In the genomic region with DNA sequence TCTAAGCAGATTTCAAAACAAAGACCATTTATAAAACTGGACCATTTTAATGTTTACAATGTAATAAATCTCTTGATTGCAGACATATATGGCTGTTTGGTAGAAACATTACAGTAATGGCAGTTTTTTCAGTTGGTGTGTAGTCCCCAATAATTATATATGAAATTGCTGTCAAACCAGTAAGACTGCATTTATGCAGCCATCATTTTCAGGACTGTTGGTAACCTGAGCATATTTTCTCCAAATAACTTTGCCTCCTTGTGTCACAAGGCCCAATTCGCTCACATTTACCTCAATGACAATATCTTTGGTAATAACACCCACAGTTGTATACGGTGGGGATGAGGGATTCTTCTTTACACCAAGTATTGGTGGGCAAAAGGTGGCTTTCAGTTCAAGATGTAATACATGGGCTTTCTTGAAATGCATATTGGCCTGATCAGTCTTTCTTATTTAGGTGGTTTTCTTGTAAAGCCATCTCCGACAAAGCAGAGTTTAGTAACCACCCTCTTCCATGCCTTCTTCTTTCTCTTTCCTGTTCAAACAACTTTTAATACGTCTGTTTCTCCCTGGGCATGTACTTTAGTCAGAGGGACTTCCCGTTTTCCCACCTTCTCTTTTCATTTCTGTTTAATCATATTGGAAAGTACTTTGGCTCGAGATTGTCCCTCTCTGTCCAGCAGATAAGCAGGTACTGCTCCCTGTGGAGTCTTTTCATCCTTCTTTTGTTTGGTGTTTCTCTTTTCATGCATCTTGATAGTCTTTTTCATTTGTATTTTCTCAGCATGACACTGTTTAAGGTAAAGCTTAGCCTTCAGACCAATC, we compare ENCODE assay signal across 20 cellular contexts. TPM values are rescaled to one million over a fixed set of nuclear protein-coding genes. Genes with fewer than 3 reads are reported as not detected.
A peak's percentile ranks its signal among the peaks of the same experiment; 100 is the strongest.
DNase-seq lines count a peak whose midpoint lies in the region; FAIRE-seq and TF ChIP-seq lines count a peak whose summit lies in the region.
"Had no signal": no experiment of that assay in that cellular context is flagged by ENCODE, and none has a peak within 500 bp of the region (broad histone marks: within the 10 kb centered on the region; RNA-seq: fewer than 3 reads in every experiment).

No MANE protein-coding gene starts in this region.

- H3K9me2 ChIP-seq in PC-9 (ENCODE audit: insufficient read depth) = no peaks in the 10 kb centered on the region

- H3K4me1 Mint-ChIP-seq in MCF 10A (ENCODE audit: insufficient read depth, unreplicated experiment) = peaks cover 10% of the 10 kb centered on the region

- H3K36me3 ChIP-seq in mammary epithelial cell (ENCODE audit: insufficient read depth, low read length) (no peaks in the 10 kb centered on the region), PC-9 (ENCODE audit: low read depth) (no peaks in the 10 kb centered on the region), keratinocyte (ENCODE audit: control insufficient read depth in 2 of 2, extremely low read depth in 1 of 2, insufficient read depth in 2 of 2, low read length in 2 of 2) (peaks cover 2 to 3% of the 10 kb centered on the region in 2 experiments), testis (ENCODE audit: low read depth, missing control alignments) (no peaks in the 10 kb centered on the region)
- H3K36me3 ChIP-seq: HAP-1, lower lobe of right lung had no signal

- dilution Hi-C loops in mammary epithelial cell (cut with HindIII; ENCODE audit: low sequenced_read_pairs) = no loop called here
- dilution Hi-C loops in keratinocyte (cut with MboI; ENCODE audit: extremely low pct_ligation_motif_present, low sequenced_read_pairs) = no loop called here

- peak; percentile 42 for DNase-seq in mammary epithelial cell
- no peak for DNase-seq in MCF 10A (ENCODE audit: unreplicated experiment)
- peak in 1 of 2 experiments; percentile 68 for DNase-seq in PC-9
- no peak for DNase-seq in keratinocyte (ENCODE audit: low read depth, low spot score)
- no peak for DNase-seq in DMS53 (lab: John Stamatoyannopoulos, UW)
- no peak for DNase-seq in testis
- DNase-seq in stimulated activated CD4-positive, alpha-beta T cell treated with anti-CD3 and anti-CD28 coated beads, Interleukin-4, amount 100 ng/mL, for 4 hours = no peak
- DNase-seq in NCI-H2029 (lab: John Stamatoyannopoulos, UW) = no peak
- DNase-seq: activated CD4-positive, alpha-beta T cell treated with anti-CD3 and anti-CD28 coated beads, Interleukin-2, amount 10 ng/mL, durations not matched to agents 7 days and 5 days; cerebellar nuclear complex; EL; erythroblast; hypothalamus; lower lobe of right lung; NCI-H187 treated with DMSO at 0.1 percent for 48 hours had no signal

- intact Hi-C loops in mammary epithelial cell (cut with micrococcal nuclease) = no loop called here
- intact Hi-C loops in MCF 10A (cut with micrococcal nuclease) = no loop called here
- intact Hi-C loops in PC-9 (cut with micrococcal nuclease; ENCODE audit: unreplicated experiment) = loop anchor here (2.0 kb wide), 1 partner anchor 18 kb away; no protein-coding TSS in a partner anchor
- intact Hi-C loops in testis (cut with DNase I; ENCODE audit: low total_unique reads) = no loop called here

- BruUV-seq in mammary epithelial cell (replicated peaks; lab: Mats Ljungman, UMichigan) (no TSS peak), MCF 10A (replicated peaks; lab: Mats Ljungman, UMichigan) (no TSS peak), PC-9 (replicated peaks; lab: Mats Ljungman, UMichigan) (no TSS peak)

- no peak overlapping the region for H3K27ac ChIP-seq in mammary epithelial cell (ENCODE audit: insufficient read depth, low read depth, low read length)
- no peak overlapping the region for H3K27ac ChIP-seq in PC-9
- H3K27ac ChIP-seq in keratinocyte (ENCODE audit: control insufficient read depth, insufficient read depth, low read length) = peak overlapping the region; percentile 74
- H3K27ac ChIP-seq in testis = no peak overlapping the region
- H3K27ac ChIP-seq: lower lobe of right lung, SK-N-MC had no signal

- CTCF ChIA-PET in mammary epithelial cell (lab: Charles Lee; ENCODE audit: low non-redundant PET) = no interaction called here
- CTCF ChIA-PET in MCF 10A (lab: Yijun Ruan, JAX) = interaction anchor here (0.5 kb wide), 1 partner anchor 230 kb away, joined by 3 read pairs; no protein-coding TSS in a partner anchor
- CTCF ChIA-PET in PC-9 (lab: Charles Lee) = no interaction called here

- H3K9me3 Mint-ChIP-seq in MCF 10A (ENCODE audit: unreplicated experiment) = no peaks in the 10 kb centered on the region
- H3K9me3 Mint-ChIP-seq: activated CD4-positive, alpha-beta T cell treated with anti-CD3 and anti-CD28 coated beads, Interleukin-2, amount 10 ng/mL, durations not matched to agents 7 days and 5 days; activated naive CD4-positive, alpha-beta T cell treated with anti-CD3 and anti-CD28 coated beads, Interleukin-2, amount 50 U/mL, for 72 hours had no signal

- H3K27me3 Mint-ChIP-seq in MCF 10A (ENCODE audit: insufficient read depth, unreplicated experiment) = no peaks in the 10 kb centered on the region
- H3K27me3 Mint-ChIP-seq: activated CD4-positive, alpha-beta T cell treated with anti-CD3 and anti-CD28 coated beads, Interleukin-2, amount 10 ng/mL, durations not matched to agents 7 days and 5 days; B cell had no signal

- no peak for TF ChIP-seq POLR2A in testis (IDR thresholded peaks at IDR 0.05)

- no peak overlapping the region for H3K27ac Mint-ChIP-seq in MCF 10A (ENCODE audit: low read depth, unreplicated experiment)
- H3K27ac Mint-ChIP-seq: activated naive CD4-positive, alpha-beta T cell treated with anti-CD3 and anti-CD28 coated beads, Interleukin-2, amount 50 U/mL, for 72 hours; B cell had no signal

- no peak overlapping the region for H3K4me3 Mint-ChIP-seq in MCF 10A (ENCODE audit: unreplicated experiment)
- H3K4me3 Mint-ChIP-seq: activated CD4-positive, alpha-beta T cell treated with anti-CD3 and anti-CD28 coated beads, Interleukin-2, amount 10 ng/mL, durations not matched to agents 7 days and 5 days; B cell had no signal

- in situ Hi-C loops in mammary epithelial cell (cut with MboI; ENCODE audit: low sequenced_read_pairs in 2 of 2) = no loop called here

- H3K36me3 Mint-ChIP-seq in MCF 10A (ENCODE audit: insufficient read depth, unreplicated experiment) = no peaks in the 10 kb centered on the region

- H3K9ac ChIP-seq in mammary epithelial cell (ENCODE audit: insufficient read depth, low read length) (no peak overlapping the region), keratinocyte (ENCODE audit: control insufficient read depth, extremely low read depth, insufficient read depth, low read length) (peak overlapping the region; percentile 62)

- H3K79me2 ChIP-seq in mammary epithelial cell (ENCODE audit: insufficient read depth, low read length) = peaks cover 63% of the 10 kb centered on the region
- H3K79me2 ChIP-seq in PC-9 (ENCODE audit: low read depth) = peaks cover 28% of the 10 kb centered on the region
- H3K79me2 ChIP-seq in keratinocyte (ENCODE audit: control insufficient read depth, insufficient read depth, low read length) = peaks cover 65% of the 10 kb centered on the region

- 60% methylated on average over 6 of the region's 6 CpGs for whole genome bisulfite sequencing in mammary epithelial cell (ENCODE audit: low coverage, missing lambda C conversion rate)
- WGBS in testis, 2 donors = 45 to 61% methylated on average over 6 of the region's 6 CpGs

- H2AFZ ChIP-seq in mammary epithelial cell (ENCODE audit: low read depth, low read length) (no peak overlapping the region), PC-9 (no peak overlapping the region), keratinocyte (ENCODE audit: control insufficient read depth, low read length) (peak overlapping the region; percentile 49)

- H4K20me1 ChIP-seq in mammary epithelial cell (ENCODE audit: insufficient read depth, low read length) (no peaks in the 10 kb centered on the region), PC-9 (ENCODE audit: insufficient read depth) (no peaks in the 10 kb centered on the region; the same call in 1 of the 2 replicates), keratinocyte (ENCODE audit: control insufficient read depth, extremely low read depth, insufficient read depth, low read length) (no peaks in the 10 kb centered on the region)

- H3K27me3 ChIP-seq in mammary epithelial cell (ENCODE audit: insufficient read depth, low read length) (no peaks in the 10 kb centered on the region), PC-9 (ENCODE audit: insufficient read depth, low read depth) (no peaks in the 10 kb centered on the region), keratinocyte (ENCODE audit: control insufficient read depth, extremely low read depth, insufficient read depth, low read length) (no peaks in the 10 kb centered on the region), testis (no peaks in the 10 kb centered on the region)

- peak overlapping the region; percentile 13 for H3K4me2 ChIP-seq in mammary epithelial cell (ENCODE audit: insufficient read depth, low read depth, low read length)
- H3K4me2 ChIP-seq in PC-9 = peak overlapping the region; percentile 34
- peak overlapping the region; percentile 86 for H3K4me2 ChIP-seq in keratinocyte (ENCODE audit: control insufficient read depth, extremely low read depth, insufficient read depth, low read depth, low read length)

- H3F3A ChIP-seq in PC-9 (ENCODE audit: insufficient read depth, low read depth) = peaks cover 22% of the 10 kb centered on the region

- no peak for TF ChIP-seq CTCF in mammary epithelial cell (conservative IDR thresholded peaks at IDR 0.05 in 1 of 2, IDR thresholded peaks at IDR 0.05 in 1 of 2; ENCODE audit: extremely low read depth in 1 of 2, insufficient read depth in 1 of 2, low read depth in 1 of 2, low read length in 2 of 2)
- TF ChIP-seq CTCF in MCF 10A (IDR thresholded peaks at IDR 0.05; ENCODE audit: unreplicated experiment) = no peak
- no peak for TF ChIP-seq CTCF in PC-9 (conservative IDR thresholded peaks at IDR 0.05)
- TF ChIP-seq CTCF in keratinocyte (optimal IDR thresholded peaks at IDR 0.05 in 1 of 3, IDR thresholded peaks at IDR 0.05 in 1 of 3, conservative IDR thresholded peaks at IDR 0.05 in 1 of 3; ENCODE audit: extremely low read depth in 1 of 3, insufficient read depth in 2 of 3, low read length in 3 of 3) = no peak
- TF ChIP-seq CTCF in testis (IDR thresholded peaks at IDR 0.05) = no peak

- H3K4me1 ChIP-seq in mammary epithelial cell (ENCODE audit: insufficient read depth, low read length) (peaks cover 20% of the 10 kb centered on the region), PC-9 (replicated peaks; ENCODE audit: insufficient read depth) (peaks cover 35% of the 10 kb centered on the region), keratinocyte (ENCODE audit: control insufficient read depth, extremely low read depth, insufficient read depth, low read length) (peaks cover 31% of the 10 kb centered on the region), testis (peaks cover 24% of the 10 kb centered on the region)

- POLR2A ChIA-PET in MCF 10A (lab: Yijun Ruan, JAX) (no interaction called here), PC-9 (lab: Charles Lee; ENCODE audit: unreplicated experiment) (no interaction called here)

- no peak for FAIRE-seq in keratinocyte (lab: Jason Lieb, UNC)
- FAIRE-seq: GM18507 had no signal

- H3K9me1 ChIP-seq in keratinocyte (ENCODE audit: control insufficient read depth, extremely low read depth, insufficient read depth, low read length) = no peaks in the 10 kb centered on the region

- H3K4me3 ChIP-seq in mammary epithelial cell (replicated peaks in 1 of 3; ENCODE audit: insufficient read depth in 1 of 3, low read depth in 2 of 3, low read length in 3 of 3) (no peak overlapping the region), PC-9 (no peak overlapping the region), keratinocyte (ENCODE audit: control insufficient read depth in 2 of 3, extremely low read depth in 1 of 3, insufficient read depth in 2 of 3, low read depth in 1 of 3, low read length in 3 of 3) (peak overlapping the region in 2 of 3 experiments; percentile 48 to 58), testis (no peak overlapping the region)
- H3K4me3 ChIP-seq: HAP-1, lower lobe of right lung, SK-N-MC had no signal

- H3K9me3 ChIP-seq in mammary epithelial cell (replicated peaks; ENCODE audit: insufficient read depth, low read length) (no peaks in the 10 kb centered on the region), PC-9 (ENCODE audit: insufficient read depth, low read depth) (no peaks in the 10 kb centered on the region), keratinocyte (ENCODE audit: control insufficient read depth, low read depth, low read length) (no peaks in the 10 kb centered on the region), testis (no peaks in the 10 kb centered on the region)
- H3K9me3 ChIP-seq: HAP-1, lower lobe of right lung had no signal

RNA-seq across cellular contexts. Expression of gene ATP2B4, which starts 30.4 kb away (rescaled TPM):
- total RNA-seq in mammary epithelial cell (10 to 100 TPM; 70.5 to 91.1 TPM), MCF 10A (2022) (15.4 and 17.0 TPM in 2 replicates), PC-9 (2021) (31.2 and 39.7 TPM in 2 replicates), testis (100 to 1,000 TPM; 124 to 125 TPM)
- polyA plus RNA-seq in mammary epithelial cell (67.7 TPM), keratinocyte (76.9 to 112 TPM (median 84.8 TPM) in 3 replicates), testis (ENCODE audit: insufficient read depth, low read depth, low replicate concordance) (124 TPM)
- polyA minus RNA-seq in mammary epithelial cell (229 TPM), keratinocyte (144 to 335 TPM (median 224 TPM) in 3 replicates)
- 27.7 TPM for polyA plus RNA-seq in keratinocyte (2011; ENCODE audit: low read depth)
- polyA plus RNA-seq in keratinocyte (2011; cell fraction: cytosol; rRNA removed) = 26.3 and 45.0 TPM in 2 replicates
- 201 and 208 TPM in 2 replicates for polyA plus RNA-seq in keratinocyte (2011; cell fraction: nucleus; rRNA removed)
- polyA plus RNA-seq in keratinocyte (2012; ENCODE audit: low replicate concordance) = 61.6 and 86.8 TPM in 2 replicates
- polyA minus RNA-seq in keratinocyte (2011; cell fraction: cytosol; rRNA and poly(A)+ RNA removed) = 83.3 TPM
- 266 and 461 TPM in 2 replicates for polyA minus RNA-seq in keratinocyte (2011; cell fraction: nucleus; rRNA and poly(A)+ RNA removed)

Comparison
In these comparisons a context has a peak if more than half of its experiments do, and no peak if none do; other contexts are left out.
1. H3K4me2 ChIP-seq: peak in every context shown above with its lines; median percentile 86 in keratinocyte; 34 in PC-9; 13 in mammary epithelial cell.
2. H3K4me3 ChIP-seq: peak in keratinocyte (2 of 3); none in mammary epithelial cell (0 of 3), PC-9 (single experiment) and testis (0 of 2).